23 cellular contexts compared by ENCODE assay signal in the genomic region with DNA sequence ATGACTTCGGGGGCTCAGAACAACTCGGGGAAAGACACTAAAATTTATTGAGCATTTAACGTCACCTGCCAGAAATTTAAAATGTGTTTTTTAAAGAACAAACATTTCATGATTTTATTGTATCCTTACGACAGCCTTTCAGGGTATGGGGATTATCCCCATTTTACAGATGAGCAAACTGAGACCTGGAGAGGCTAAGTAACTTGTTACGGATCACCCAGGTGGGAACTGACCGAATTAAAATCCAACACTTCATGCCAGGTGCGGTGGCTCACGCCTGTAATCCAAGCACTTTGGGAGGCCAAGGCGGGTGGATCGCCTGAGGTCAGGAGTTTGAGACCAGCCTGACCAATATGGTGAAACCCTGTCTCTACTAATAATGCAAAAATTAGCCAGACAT.
"Had no signal": no experiment of that assay in that cellular context is flagged by ENCODE, and none has a peak within 500 bp of the region (broad histone marks: within the 10 kb centered on the region; RNA-seq: fewer than 3 reads in every experiment).

No MANE protein-coding gene starts in this region.

- H3K27ac ChIP-seq: colonic mucosa, epithelial cell of prostate, esophagus squamous epithelium, gastrocnemius medialis, left lung, lower lobe of right lung had no signal

- ATAC-seq: effector memory CD8-positive, alpha-beta T cell; esophagus mucosa; gastrocnemius medialis; heart right ventricle; left cardiac atrium; left lung; left ventricle myocardium superior; lower lobe of right lung had no signal

- H3K27me3 ChIP-seq: colonic mucosa, esophagus squamous epithelium, gastrocnemius medialis, heart right ventricle, left lung had no signal

- H3K4me3 ChIP-seq: colonic mucosa, esophagus squamous epithelium, gastrocnemius medialis, heart right ventricle, left lung, lower lobe of right lung had no signal

- DNase-seq: colonic mucosa; cortex of kidney; effector CD8-positive, alpha-beta T cell; effector memory CD8-positive, alpha-beta T cell; endodermal cell; erythroblast; esophagus squamous epithelium; foreskin melanocyte; gastrocnemius medialis; glutamatergic neuron; head of caudate nucleus; heart right ventricle; hippocampal formation; left cardiac atrium; left lung; left ventricle myocardium superior; lower lobe of right lung; mesendoderm; midbrain had no signal

- H3K36me3 ChIP-seq: colonic mucosa, esophagus squamous epithelium, gastrocnemius medialis, heart right ventricle, left lung, lower lobe of right lung had no signal

- FAIRE-seq: islet of Langerhans, keratinocyte had no signal

- H3K4me1 ChIP-seq: colonic mucosa, gastrocnemius medialis, left lung, lower lobe of right lung had no signal

- H3K9me3 ChIP-seq: colonic mucosa, esophagus squamous epithelium, gastrocnemius medialis, heart right ventricle, left lung, lower lobe of right lung had no signal
